17 cellular contexts compared by ENCODE assay signal in the genomic region with DNA sequence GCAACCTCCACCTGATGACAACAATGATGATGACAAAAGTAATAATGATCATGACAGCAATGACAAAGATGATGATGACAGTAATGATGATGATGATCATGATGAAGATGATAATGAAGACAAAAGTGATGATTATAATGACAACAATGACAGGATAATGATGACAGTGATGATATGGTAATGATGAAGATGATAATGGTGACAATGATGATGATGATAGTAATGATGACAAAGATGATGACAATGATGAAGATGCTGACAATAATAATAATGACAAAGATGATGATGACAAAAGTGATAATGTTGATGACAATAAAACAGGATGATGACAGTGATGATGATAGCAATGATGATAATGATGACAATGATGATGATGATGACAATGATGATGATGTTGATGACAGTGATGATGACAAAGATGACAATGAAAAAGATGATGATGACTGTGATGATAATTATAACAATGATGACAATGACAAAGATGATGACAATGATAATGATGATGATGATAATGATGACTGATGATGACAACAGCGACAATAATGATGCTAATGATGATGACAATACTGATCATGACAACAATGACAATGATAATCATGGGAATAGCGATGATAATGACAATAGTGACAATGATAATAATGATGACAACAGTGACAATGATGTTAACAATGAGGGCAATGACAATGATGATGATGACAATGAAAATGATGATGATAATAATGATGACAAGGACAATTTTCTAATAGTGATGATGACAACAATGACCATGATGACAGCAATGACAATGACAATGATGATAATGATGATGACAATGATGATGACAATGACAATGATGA.
DNase-seq lines count a peak whose midpoint lies in the region; ATAC-seq, FAIRE-seq and TF ChIP-seq lines count a peak whose summit lies in the region.
"Had no signal": no experiment of that assay in that cellular context is flagged by ENCODE, and none has a peak within 500 bp of the region (broad histone marks: within the 10 kb centered on the region; RNA-seq: fewer than 3 reads in every experiment).

No MANE protein-coding gene starts in this region.

- peak; percentile 94 for FAIRE-seq in D721Med (lab: Jason Lieb, UNC)
- FAIRE-seq in HTR-8/SVneo (lab: Jason Lieb, UNC): peak; percentile 63
- no peak for FAIRE-seq in K562 (lab: Jason Lieb, UNC)
- FAIRE-seq in urothelium cell line (lab: Jason Lieb, UNC): peak; percentile 92
- FAIRE-seq: H1 had no signal

- no peak for TF ChIP-seq RAD21 in K562 (CRISPR knock-in tag; conservative IDR thresholded peaks at IDR 0.05 in 1 of 2, IDR thresholded peaks at IDR 0.05 in 1 of 2)

- no peak for TF ChIP-seq POLR2A in K562 (conservative IDR thresholded peaks at IDR 0.05)

- ATAC-seq in K562 (no peak), GM19455 (IDR thresholded peaks at IDR 0.05; ENCODE audit: unreplicated experiment) (no peak), sciatic nerve (no peak)

- H3K79me2 ChIP-seq in K562 (ENCODE audit: control insufficient read depth, insufficient read depth, low read length): no peaks in the 10 kb centered on the region

- H2AFZ ChIP-seq in K562 (ENCODE audit: low read depth, low read length): no peak overlapping the region

- H3K27me3 ChIP-seq in K562 (ENCODE audit: control insufficient read depth in 2 of 2, insufficient read depth in 2 of 2, low read length in 2 of 2): no peaks in the 10 kb centered on the region
- H3K27me3 ChIP-seq: BE2C had no signal

- CTCF ChIA-PET in K562 (lab: Yijun Ruan, JAX; ENCODE audit: low intra/inter-chr PET ratio): no interaction called here

- no peak overlapping the region for H3K4me3 ChIP-seq in K562

- DNase-seq in D721Med (ENCODE audit: insufficient read length, low spot score) (no peak), HTR-8/SVneo (ENCODE audit: insufficient read length, low spot score) (no peak), K562 (ENCODE audit: extremely low read depth in 1 of 4, low spot score in 3 of 4) (no peak), urothelium cell line (ENCODE audit: low spot score) (no peak), activated gamma-delta T cell (lab: John Stamatoyannopoulos, UW) (no peak), sciatic nerve (ENCODE audit: low spot score) (no peak)
- DNase-seq: ACHN; BE2C; C1 segment of cervical spinal cord; CD4-positive, CD25-positive, alpha-beta regulatory T cell; CD8-positive, alpha-beta memory T cell; COR-L47; GDM1; H9; HFFc6 had no signal

- in situ Hi-C loops in K562 (cut with MboI): no loop called here

- H3K9ac ChIP-seq in K562 (ENCODE audit: insufficient read depth in 1 of 2, low read depth in 2 of 2, low read length in 2 of 2): no peak overlapping the region

- TF ChIP-seq EP300 in K562 (IDR thresholded peaks at IDR 0.05; ENCODE audit: low read length): no peak

- no peaks in the 10 kb centered on the region for H4K20me1 ChIP-seq in K562 (replicated peaks; ENCODE audit: control insufficient read depth, insufficient read depth, low read length)

- WGBS in K562 (ENCODE audit: insufficient coverage, low coverage, missing lambda C conversion rate): 0% methylated on average over 2 of the region's 2 CpGs

- no peak overlapping the region for H3K27ac ChIP-seq in K562 (ENCODE audit: extremely low read depth, low read depth, low read length)

- POLR2A ChIA-PET in K562 (lab: Yijun Ruan, JAX): no interaction called here

- H3K4me2 ChIP-seq in K562 (ENCODE audit: insufficient read depth, low read length): no peak overlapping the region

- BruUV-seq in K562 (replicated peaks; lab: Mats Ljungman, UMichigan): no TSS peak

- H3K9me1 ChIP-seq in K562 (ENCODE audit: control insufficient read depth, insufficient read depth, low read length): no peaks in the 10 kb centered on the region

- H3K4me1 ChIP-seq in K562 (replicated peaks in 1 of 2; ENCODE audit: control insufficient read depth in 2 of 2, insufficient read depth in 2 of 2, low read length in 2 of 2): no peaks in the 10 kb centered on the region

- intact Hi-C loops in K562 (cut with micrococcal nuclease): no loop called here
- intact Hi-C loops in sciatic nerve (cut with DNase I): no loop called here

- no peak for TF ChIP-seq CTCF in D721Med (IDR thresholded peaks at IDR 0.05; ENCODE audit: insufficient read depth, missing control alignments)
- TF ChIP-seq CTCF in K562 (IDR thresholded peaks at IDR 0.05 in 2 of 3, conservative IDR thresholded peaks at IDR 0.05 in 1 of 3; ENCODE audit: insufficient read depth in 2 of 3, low read depth in 1 of 3, low read length in 3 of 3): no peak

- H3K9me3 ChIP-seq in K562 (replicated peaks; ENCODE audit: control insufficient read depth, insufficient read depth, low read depth, low read length): no peaks in the 10 kb centered on the region

- H3K36me3 ChIP-seq in K562 (ENCODE audit: control insufficient read depth, insufficient read depth, low read length): no peaks in the 10 kb centered on the region
- H3K36me3 ChIP-seq: BE2C had no signal

TF ChIP-seq in K562, 482 proteins besides CTCF, POLR2A, EP300 and RAD21:
- TF ChIP-seq MAFF (IDR thresholded peaks at IDR 0.05; ENCODE audit: low read length) (0 out of 2 replicates have a peak, but pooled peaks have one; percentile 12), MAFG (tag; conservative IDR thresholded peaks at IDR 0.05) (peak; percentile 49), SMAD3 (CRISPR knock-in tag; conservative IDR thresholded peaks at IDR 0.05) (no peak), ATF1 (CRISPR knock-in tag; IDR thresholded peaks at IDR 0.05) (no peak), ATF1 (tag; IDR thresholded peaks at IDR 0.05) (peak; percentile 80), C11orf30 (IDR thresholded peaks at IDR 0.05; ENCODE audit: low read depth) (peak; percentile 20; the same call in 1 of the 2 replicates), SRF (CRISPR knock-in tag; IDR thresholded peaks at IDR 0.05) (no peak), ZNF316 (IDR thresholded peaks at IDR 0.05) (peak; percentile 79)
- TF ChIP-seq, protein P1, sequence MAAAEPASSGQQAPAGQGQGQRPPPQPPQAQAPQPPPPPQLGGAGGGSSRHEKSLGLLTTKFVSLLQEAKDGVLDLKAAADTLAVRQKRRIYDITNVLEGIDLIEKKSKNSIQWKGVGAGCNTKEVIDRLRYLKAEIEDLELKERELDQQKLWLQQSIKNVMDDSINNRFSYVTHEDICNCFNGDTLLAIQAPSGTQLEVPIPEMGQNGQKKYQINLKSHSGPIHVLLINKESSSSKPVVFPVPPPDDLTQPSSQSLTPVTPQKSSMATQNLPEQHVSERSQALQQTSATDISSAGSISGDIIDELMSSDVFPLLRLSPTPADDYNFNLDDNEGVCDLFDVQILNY (CRISPR knock-in tag; IDR thresholded peaks at IDR 0.05): no peak
- TF ChIP-seq, protein P2, sequence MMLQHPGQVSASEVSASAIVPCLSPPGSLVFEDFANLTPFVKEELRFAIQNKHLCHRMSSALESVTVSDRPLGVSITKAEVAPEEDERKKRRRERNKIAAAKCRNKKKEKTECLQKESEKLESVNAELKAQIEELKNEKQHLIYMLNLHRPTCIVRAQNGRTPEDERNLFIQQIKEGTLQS (IDR thresholded peaks at IDR 0.05): peak; percentile 36; the same call in 1 of the 2 replicates
- TF ChIP-seq, protein P2 (CRISPR knock-in tag; conservative IDR thresholded peaks at IDR 0.05): no peak
